In genomic region chr4:112708772-112709171, GRCh38 we compare ENCODE assay signal across 17 cellular contexts.
DNase-seq lines count a peak whose midpoint lies in the region; ATAC-seq, FAIRE-seq and TF ChIP-seq lines count a peak whose summit lies in the region.
"Had no signal": no experiment of that assay in that cellular context is flagged by ENCODE, and none has a peak within 500 bp of the region (broad histone marks: within the 10 kb centered on the region; RNA-seq: fewer than 3 reads in every experiment).

No MANE protein-coding gene starts in this region.

- DNase-seq in GM23338 (ENCODE audit: low spot score) = no peak
- no peak for DNase-seq in H1 (ENCODE audit: low read depth in 1 of 2, low spot score in 2 of 2)
- DNase-seq in neural progenitor cell (ENCODE audit: low spot score) = no peak
- no peak for DNase-seq in NCI-H524 (lab: John Stamatoyannopoulos, UW)
- DNase-seq: AML-193; Caco-2; CD4-positive, alpha-beta T cell; GF-D8; GOT3; H9 had no signal

- no peak for TF ChIP-seq EP300 in H1 (IDR thresholded peaks at IDR 0.05; ENCODE audit: borderline replicate concordance in 1 of 2, low read depth in 2 of 2, low read length in 2 of 2)

- H3K9me3 Mint-ChIP-seq in GM23338 (peaks cover 3% of the 10 kb centered on the region; the same call in 1 of the 3 replicates), neural progenitor cell (no peaks in the 10 kb centered on the region)
- H3K9me3 Mint-ChIP-seq: CD4-positive, alpha-beta T cell; H9 had no signal

- H2BK120ac ChIP-seq in H1 (replicated peaks; ENCODE audit: low read depth, low read length) = no peak overlapping the region

- POLR2A ChIA-PET in H1 (lab: Charles Lee; ENCODE audit: partially characterized antibody) = interaction anchor here (0.6 to 11.8 kb wide), 5 partner anchors 9 to 64 kb away, joined by 3 to 222 read pairs (median 4); no protein-coding TSS in a partner anchor

- H3K4me3 ChIP-seq in GM23338 (no peak overlapping the region), HUES64 (ENCODE audit: low read length) (peak overlapping the region; percentile 70), H1 (ENCODE audit: extremely low read depth in 1 of 4, insufficient read depth in 2 of 4, low read depth in 3 of 4, low read length in 4 of 4) (peak overlapping the region in 1 of 4 experiments; percentile 67; a peak in 1 of 8 replicates), neural progenitor cell (peak overlapping the region; percentile 89)

- peak overlapping the region; percentile 94 for H4K5ac ChIP-seq in H1 (ENCODE audit: insufficient read length, low read depth, low read length)

- CTCF ChIA-PET in H1 (lab: Charles Lee; ENCODE audit: partially characterized antibody) = interaction anchor here (1.2 to 2.2 kb wide), 2 partner anchors 57 kb away, joined by 4 to 25 read pairs; no protein-coding TSS in a partner anchor

- H3K79me1 ChIP-seq in H1 (ENCODE audit: low read depth, low read length) = no peaks in the 10 kb centered on the region

- H3K36me3 ChIP-seq in GM23338 (ENCODE audit: insufficient read depth) = no peaks in the 10 kb centered on the region; the same call in 1 of the 2 replicates
- peaks cover 5% of the 10 kb centered on the region; the same call in 1 of the 2 replicates for H3K36me3 ChIP-seq in HUES64 (ENCODE audit: insufficient read depth, low read length)
- H3K36me3 ChIP-seq in H1 (ENCODE audit: control insufficient read depth in 2 of 4, insufficient read depth in 4 of 4, low read length in 3 of 4) = peaks cover 0 to 10% (median 0%) of the 10 kb centered on the region in 4 experiments; a peak in 2 of 8 replicates
- H3K36me3 ChIP-seq in neural progenitor cell = no peaks in the 10 kb centered on the region

- TF ChIP-seq CTCF in GM23338 (conservative IDR thresholded peaks at IDR 0.05; ENCODE audit: low read depth in 2 of 2) (no peak), H1 (IDR thresholded peaks at IDR 0.05; ENCODE audit: control extremely low read depth in 1 of 3, insufficient read depth in 1 of 3, low read depth in 1 of 3, low read length in 3 of 3) (no peak), neural progenitor cell (IDR thresholded peaks at IDR 0.05) (no peak)

- H3K23me2 ChIP-seq in H1 (ENCODE audit: low read depth, low read length) = peaks cover 9% of the 10 kb centered on the region

- H3K9me3 ChIP-seq in HUES64 (ENCODE audit: insufficient read depth, low read depth, low read length) (no peaks in the 10 kb centered on the region), H1 (ENCODE audit: insufficient read depth in 2 of 2, low read depth in 1 of 2, low read length in 1 of 2) (no peaks in the 10 kb centered on the region), neural progenitor cell (ENCODE audit: low read depth) (no peaks in the 10 kb centered on the region)
- H3K9me3 ChIP-seq: Caco-2 had no signal

- H3K56ac ChIP-seq in H1 (replicated peaks; ENCODE audit: insufficient read length, low read depth, low read length) = no peak overlapping the region

- no peak overlapping the region for H2BK20ac ChIP-seq in H1 (ENCODE audit: low read length)

- H3K18ac ChIP-seq in H1 (ENCODE audit: extremely low read depth, low read length) = no peak overlapping the region

- no peaks in the 10 kb centered on the region for H4K20me1 ChIP-seq in GM23338 (replicated peaks; ENCODE audit: insufficient read depth)
- no peaks in the 10 kb centered on the region for H4K20me1 ChIP-seq in H1 (replicated peaks in 1 of 2; ENCODE audit: control insufficient read depth in 1 of 2, insufficient read depth in 2 of 2, low read length in 2 of 2)
- H4K20me1 ChIP-seq in neural progenitor cell (ENCODE audit: low read depth) = no peaks in the 10 kb centered on the region

- H3K4ac ChIP-seq in H1 (replicated peaks; ENCODE audit: insufficient read length, low read depth, low read length) = no peak overlapping the region

- no peak overlapping the region for H3K23ac ChIP-seq in H1 (ENCODE audit: insufficient read length)

- H3K4me1 ChIP-seq in GM23338 (ENCODE audit: insufficient read depth) (peaks cover 35% of the 10 kb centered on the region), HUES64 (ENCODE audit: insufficient read depth, low read length) (peaks cover 28% of the 10 kb centered on the region), H1 (replicated peaks in 1 of 4; ENCODE audit: control insufficient read depth in 3 of 4, insufficient read depth in 4 of 4, low read length in 3 of 4) (peaks cover 0 to 21% (median 3%) of the 10 kb centered on the region in 4 experiments; a peak in 6 of 7 replicates), neural progenitor cell (peaks cover 42% of the 10 kb centered on the region)
- H3K4me1 ChIP-seq: Caco-2 had no signal

- H3K9me2 ChIP-seq in GM23338 (ENCODE audit: insufficient read depth) = no peaks in the 10 kb centered on the region

- no peak for FAIRE-seq in H1 (lab: Jason Lieb, UNC)
- FAIRE-seq: A204.1, D721Med had no signal

- H3K27me3 ChIP-seq in GM23338 (ENCODE audit: insufficient read depth) (no peaks in the 10 kb centered on the region), HUES64 (ENCODE audit: insufficient read depth, low read length) (no peaks in the 10 kb centered on the region), H1 (replicated peaks in 1 of 4; ENCODE audit: control insufficient read depth in 3 of 4, extremely low read depth in 1 of 4, insufficient read depth in 3 of 4, low read length in 3 of 4) (no peaks in the 10 kb centered on the region), neural progenitor cell (no peaks in the 10 kb centered on the region)

- H2AFZ ChIP-seq in GM23338 (no peak overlapping the region), H1 (ENCODE audit: low read length) (no peak overlapping the region), neural progenitor cell (replicated peaks) (no peak overlapping the region)

- H3F3A ChIP-seq in GM23338 (replicated peaks; ENCODE audit: low read depth) = no peaks in the 10 kb centered on the region
- peaks cover 39% of the 10 kb centered on the region for H3F3A ChIP-seq in neural progenitor cell (ENCODE audit: low read depth)

- H3K27ac Mint-ChIP-seq in GM23338 (no peak overlapping the region), neural progenitor cell (no peak overlapping the region)
- H3K27ac Mint-ChIP-seq: CD4-positive, alpha-beta T cell had no signal

- TF ChIP-seq RAD21 in H1 (IDR thresholded peaks at IDR 0.05 in 1 of 2, conservative IDR thresholded peaks at IDR 0.05 in 1 of 2; ENCODE audit: low read depth in 2 of 2, low read length in 2 of 2) = no peak

- H3K79me2 ChIP-seq in GM23338 (replicated peaks; ENCODE audit: insufficient read depth) (peaks cover 84% of the 10 kb centered on the region), H1 (ENCODE audit: control insufficient read depth in 1 of 2, insufficient read depth in 2 of 2, low read length in 2 of 2) (peaks cover 0 to 69% of the 10 kb centered on the region in 2 experiments; a peak in 3 of 4 replicates), neural progenitor cell (ENCODE audit: low read depth) (peaks cover 95% of the 10 kb centered on the region)

- H3K4me2 ChIP-seq in GM23338 = peak overlapping the region; percentile 87; the same call in 1 of the 2 replicates
- H3K4me2 ChIP-seq in H1 (ENCODE audit: insufficient read depth in 1 of 2, low read depth in 2 of 2, low read length in 2 of 2) = peak overlapping the region in 1 of 2 experiments; percentile 92; a peak in 2 of 4 replicates
- H3K4me2 ChIP-seq in neural progenitor cell = peak overlapping the region; percentile 87
- H3K4me2 ChIP-seq: KMS-11 had no signal

- ATAC-seq in GM23338 = no peak
- no peak for ATAC-seq in HG03469 (IDR thresholded peaks at IDR 0.05; ENCODE audit: unreplicated experiment)
- no peak for ATAC-seq in GM19467 (IDR thresholded peaks at IDR 0.05; ENCODE audit: unreplicated experiment)

- no peak overlapping the region for H2BK12ac ChIP-seq in H1 (ENCODE audit: low read depth, low read length)

- H3K4me1 Mint-ChIP-seq in GM23338 = peaks cover 27% of the 10 kb centered on the region
- H3K4me1 Mint-ChIP-seq in neural progenitor cell = peaks cover 15% of the 10 kb centered on the region

- no peak overlapping the region for H3K4me3 Mint-ChIP-seq in GM23338
- H3K4me3 Mint-ChIP-seq in neural progenitor cell = no peak overlapping the region
- H3K4me3 Mint-ChIP-seq: CD4-positive, alpha-beta T cell had no signal

- H3K27ac ChIP-seq in GM23338 (ENCODE audit: low read depth) (no peak overlapping the region), HUES64 (ENCODE audit: low read depth, low read length) (no peak overlapping the region; the same call in 1 of the 2 replicates), H1 (ENCODE audit: low read depth, low read length) (no peak overlapping the region), neural progenitor cell (peak overlapping the region; percentile 9)
- H3K27ac ChIP-seq: C4-2B, KMS-11 had no signal

- no peak overlapping the region for H2BK15ac ChIP-seq in H1 (ENCODE audit: low read length)

- H2AK5ac ChIP-seq in H1 (ENCODE audit: low read depth, low read length) = no peak overlapping the region

- 86% methylated on average over 1 of the region's 2 CpGs for WGBS in HUES64
- 78% methylated on average over 2 of the region's 2 CpGs; no CpG with 5 or more reads in 1 of the 2 experiments for WGBS in H1 (ENCODE audit: extremely low coverage in 1 of 2, insufficient coverage in 1 of 2, insufficient read length in 1 of 2, insufficient replicate concordance in 2 of 2, low coverage in 1 of 2, low lambda C conversion rate in 2 of 2, missing lambda C conversion rate in 1 of 2), 2 experiments

- no peak overlapping the region for H4K91ac ChIP-seq in H1 (replicated peaks; ENCODE audit: insufficient read length, low read length)

- no peak overlapping the region for H3K9ac ChIP-seq in HUES64 (ENCODE audit: low read depth, low read length)
- H3K9ac ChIP-seq in H1 (replicated peaks in 1 of 4; ENCODE audit: extremely low read depth in 1 of 4, low read depth in 3 of 4, low read length in 3 of 4) = no peak overlapping the region
- H3K9ac ChIP-seq in neural progenitor cell = no peak overlapping the region
- H3K9ac ChIP-seq: KMS-11 had no signal

- no peak for TF ChIP-seq POLR2A in H1 (IDR thresholded peaks at IDR 0.05; ENCODE audit: control extremely low read depth in 1 of 2, low read depth in 2 of 2, low read length in 2 of 2)

- H3K36me3 Mint-ChIP-seq in GM23338 (ENCODE audit: low read depth) = peaks cover 10% of the 10 kb centered on the region
- H3K36me3 Mint-ChIP-seq in neural progenitor cell = no peaks in the 10 kb centered on the region

- peaks cover 8% of the 10 kb centered on the region for H3K27me3 Mint-ChIP-seq in GM23338 (ENCODE audit: insufficient read depth, low read depth, poor library complexity)
- H3K27me3 Mint-ChIP-seq in neural progenitor cell (ENCODE audit: insufficient read depth, low read depth) = peaks cover 19% of the 10 kb centered on the region

- H2BK5ac ChIP-seq in H1 (ENCODE audit: low read depth, low read length) = no peak overlapping the region

- H3K14ac ChIP-seq in H1 (ENCODE audit: insufficient read length) = no peak overlapping the region

- no peak overlapping the region for H4K8ac ChIP-seq in H1 (ENCODE audit: extremely low read depth, insufficient read depth, low read length)

TF ChIP-seq in GM23338, 12 proteins besides CTCF, POLR2A, EP300 and RAD21 (continues in another document):
- no peak for TF ChIP-seq EZH2phosphoT487 (IDR thresholded peaks at IDR 0.05; ENCODE audit: unreplicated experiment)

TF ChIP-seq in H1, 55 proteins besides CTCF, POLR2A, EP300 and RAD21:
- no peak for TF ChIP-seq GTF2F1 (IDR thresholded peaks at IDR 0.05; ENCODE audit: borderline replicate concordance, low read depth, low read length)
- peak; percentile 53; the same call in 1 of the 2 replicates for TF ChIP-seq MAFK (IDR thresholded peaks at IDR 0.05; ENCODE audit: low read depth, low read length)
TF ChIP-seq in H1: peak in this region for 1.
